8 cellular contexts compared by ENCODE assay signal in genomic region chr7:100100420-100101015, GRCh38. TPM values are rescaled to one million over a fixed set of nuclear protein-coding genes. Genes with fewer than 3 reads are reported as not detected.
DNase-seq lines count a peak whose midpoint lies in the region; ATAC-seq and TF ChIP-seq lines count a peak whose summit lies in the region.

No MANE protein-coding gene starts in this region.

- no peak overlapping the region; the same call in 1 of the 2 replicates for H3K18ac ChIP-seq in IMR-90 (ENCODE audit: low read depth, low read length)

- 1% methylated on average over 26 of the region's 61 CpGs; no CpG with 5 or more reads in 1 of the 2 experiments for WGBS in IMR-90 (ENCODE audit: extremely low coverage in 2 of 2, insufficient read length in 1 of 2), 2 experiments

- intact Hi-C loops in IMR-90 (cut with micrococcal nuclease) (loop anchor here (1.0 to 2.0 kb wide), 3 partner anchors 10 to 51 kb away; partner anchors contain the start of genes CNPY4, TAF6 and ZSCAN21), OCI-LY7 (cut with micrococcal nuclease; ENCODE audit: unreplicated experiment) (loop anchor here (1.0 to 2.0 kb wide), 2 partner anchors 19 to 26 kb away; partner anchors contain the start of genes CNPY4, MBLAC1 and TAF6)

- H3K27me3 ChIP-seq in IMR-90 (ENCODE audit: control insufficient read depth, insufficient read depth, low read length) (no peaks in the 10 kb centered on the region), mucosa of rectum (ENCODE audit: control insufficient read depth in 2 of 2, insufficient read depth in 2 of 2, low read length in 2 of 2) (no peaks in the 10 kb centered on the region)

- peak; percentile 99 for DNase-seq in DMS 273 (lab: John Stamatoyannopoulos, UW; ENCODE audit: unreplicated experiment)
- DNase-seq in IMR-90: peak; percentile 98
- DNase-seq in OCI-LY7 (ENCODE audit: low spot score): peak; percentile 94
- peak; percentile 87 for DNase-seq in activated T-cell treated with anti-CD3 and anti-CD28 coated beads, Interleukin-2, amount 50 U/mL, for 1 hour
- DNase-seq in erythroblast (lab: John Stamatoyannopoulos, UW): peak; percentile 96 to 97
- peak; percentile 70 to 71 for DNase-seq in stimulated activated CD8-positive, alpha-beta memory T cell treated with anti-CD3 and anti-CD28 coated beads, Interleukin-4, amount 100 ng/mL, for 1 hour (ENCODE audit: low read depth in 2 of 2, low spot score in 1 of 2)

- ATAC-seq in GM21529 (IDR thresholded peaks at IDR 0.05; ENCODE audit: unreplicated experiment) (peak; percentile 63), IMR-90 (ENCODE audit: low read depth) (peak; percentile 79)

- H3K9me2 ChIP-seq in OCI-LY7 (ENCODE audit: insufficient read depth, low read length): no peaks in the 10 kb centered on the region

- peak; percentile 59 for TF ChIP-seq POLR2A in IMR-90 (IDR thresholded peaks at IDR 0.05; ENCODE audit: low read depth, low read length)
- no peak for TF ChIP-seq POLR2A in erythroblast (IDR thresholded peaks at IDR 0.05; ENCODE audit: low read length)

- H2BK20ac ChIP-seq in IMR-90 (ENCODE audit: low read depth, low read length): no peak overlapping the region

- H2BK15ac ChIP-seq in IMR-90 (ENCODE audit: low read depth, low read length): no peak overlapping the region

- peaks cover 5% of the 10 kb centered on the region; the same call in 1 of the 2 replicates for H3K9me1 ChIP-seq in IMR-90 (ENCODE audit: insufficient read depth, low read length)

- peak overlapping the region; percentile 97 for H2AK9ac ChIP-seq in IMR-90 (replicated peaks; ENCODE audit: low read depth, low read length, poor library complexity)

- H3K79me1 ChIP-seq in IMR-90 (ENCODE audit: low read depth in 1 of 2, low read length in 2 of 2): peaks cover 28 to 64% of the 10 kb centered on the region in 2 experiments

- peaks cover 7% of the 10 kb centered on the region; the same call in 1 of the 2 replicates for H4K20me1 ChIP-seq in IMR-90 (ENCODE audit: insufficient read depth, low read length)
- peaks cover 33% of the 10 kb centered on the region for H4K20me1 ChIP-seq in OCI-LY7 (ENCODE audit: insufficient read depth, low read length)

- H3K79me2 ChIP-seq in OCI-LY7 (ENCODE audit: insufficient read depth, low read depth, low read length): peaks cover 51% of the 10 kb centered on the region

- peak overlapping the region; percentile 65; the same call in 1 of the 2 replicates for H3K23ac ChIP-seq in IMR-90 (ENCODE audit: low read depth, low read length)

- H3K56ac ChIP-seq in IMR-90 (ENCODE audit: extremely low read depth, insufficient read depth, low read length): peak overlapping the region; percentile 58; the same call in 1 of the 2 replicates

- H3K4me2 ChIP-seq in IMR-90 (ENCODE audit: low read depth, low read length) (peak overlapping the region; percentile 87), OCI-LY7 (ENCODE audit: low read length) (peak overlapping the region; percentile 79)

- H2AK5ac ChIP-seq in IMR-90 (ENCODE audit: low read depth, low read length): no peak overlapping the region; the same call in 1 of the 2 replicates

- peak overlapping the region; percentile 75 for H3K9ac ChIP-seq in IMR-90 (ENCODE audit: low read depth, low read length)
- peak overlapping the region; percentile 68 to 85 for H3K9ac ChIP-seq in mucosa of rectum (ENCODE audit: low read depth in 1 of 2, low read length in 2 of 2)

- peak overlapping the region; percentile 39 for H2BK5ac ChIP-seq in IMR-90 (ENCODE audit: low read depth, low read length, poor library complexity, severe bottlenecking)

- TF ChIP-seq RAD21 in IMR-90 (IDR thresholded peaks at IDR 0.05; ENCODE audit: low read length): no peak

- H3K36me3 ChIP-seq in IMR-90 (ENCODE audit: control insufficient read depth, insufficient read depth, low read length): peaks cover 48% of the 10 kb centered on the region
- H3K36me3 ChIP-seq in OCI-LY7 (ENCODE audit: insufficient read depth, low read length): peaks cover 58% of the 10 kb centered on the region
- peaks cover 43 to 47% of the 10 kb centered on the region in 2 donors for H3K36me3 ChIP-seq in mucosa of rectum (ENCODE audit: control insufficient read depth in 2 of 2, insufficient read depth in 2 of 2, low read length in 2 of 2)

- H3K27ac ChIP-seq in IMR-90 (ENCODE audit: insufficient read depth, low read length): peak overlapping the region; percentile 73
- H3K27ac ChIP-seq in OCI-LY7 (ENCODE audit: low read depth, low read length, poor library complexity, severe bottlenecking): peak overlapping the region; percentile 92
- H3K27ac ChIP-seq in mucosa of rectum (ENCODE audit: low read depth in 2 of 2, low read length in 2 of 2): peak overlapping the region; percentile 89 to 90

- BruUV-seq in IMR-90 (replicated peaks; lab: Mats Ljungman, UMichigan) (no TSS peak), OCI-LY7 (replicated peaks; lab: Mats Ljungman, UMichigan) (no TSS peak)

- peak overlapping the region in 1 of 2 experiments; percentile 82; a peak in 1 of 4 replicates for H4K8ac ChIP-seq in IMR-90 (ENCODE audit: low read depth in 2 of 2, low read length in 2 of 2)

- no peaks in the 10 kb centered on the region for H3K9me3 ChIP-seq in IMR-90 (ENCODE audit: control insufficient read depth, insufficient read depth, low read length)
- H3K9me3 ChIP-seq in OCI-LY7 (ENCODE audit: low read length): no peaks in the 10 kb centered on the region
- H3K9me3 ChIP-seq in mucosa of rectum (ENCODE audit: control insufficient read depth in 2 of 2, low read length in 2 of 2): no peaks in the 10 kb centered on the region

- no peak overlapping the region; the same call in 1 of the 2 replicates for H2BK120ac ChIP-seq in IMR-90 (ENCODE audit: low read depth, low read length)

- H2AFZ ChIP-seq in IMR-90 (replicated peaks; ENCODE audit: low read length, poor library complexity) (peak overlapping the region; percentile 94), OCI-LY7 (ENCODE audit: low read length) (no peak overlapping the region)

- dilution Hi-C loops in IMR-90 (cut with HindIII; ENCODE audit: low sequenced_read_pairs, unreplicated experiment): no loop called here

- in situ Hi-C loops in IMR-90 (cut with MboI; ENCODE audit: low sequenced_read_pairs): no loop called here

- peak overlapping the region; percentile 54 for H3K4me3 ChIP-seq in IMR-90 (ENCODE audit: insufficient read depth, low read depth, low read length)
- H3K4me3 ChIP-seq in OCI-LY7 (ENCODE audit: low read depth, low read length, poor library complexity, severe bottlenecking): peak overlapping the region; percentile 90
- H3K4me3 ChIP-seq in mucosa of rectum (ENCODE audit: low read length in 2 of 2): peak overlapping the region; percentile 84 to 86

- H4K5ac ChIP-seq in IMR-90 (ENCODE audit: low read depth, low read length): peak overlapping the region; percentile 24

- H3K14ac ChIP-seq in IMR-90 (replicated peaks; ENCODE audit: low read depth, low read length): 0 out of 2 replicates have a peak overlapping the region, but pooled peaks have one; percentile 27

- TF ChIP-seq CTCF in IMR-90 (conservative IDR thresholded peaks at IDR 0.05; ENCODE audit: low read depth, low read length) (no peak), OCI-LY7 (conservative IDR thresholded peaks at IDR 0.05; ENCODE audit: low read length) (no peak)

- peak overlapping the region; percentile 76 for H3K4ac ChIP-seq in IMR-90 (ENCODE audit: low read depth, low read length)

- H4K91ac ChIP-seq in IMR-90 (ENCODE audit: insufficient read depth, low read depth, low read length): peak overlapping the region; percentile 68; the same call in 1 of the 2 replicates

- POLR2A ChIA-PET in IMR-90 (lab: Charles Lee; ENCODE audit: unreplicated experiment) (interaction anchor here (0.8 kb wide), 1 partner anchor 14 kb away, joined by 3 read pairs; no protein-coding TSS in a partner anchor), OCI-LY7 (lab: Charles Lee) (interaction anchor here (0.6 to 2.5 kb wide), 6 partner anchors 11 to 42 kb away, joined by 4 to 22 read pairs (median 8); partner anchors contain the start of genes COPS6 and MBLAC1)

- H3K4me1 ChIP-seq in IMR-90 (ENCODE audit: control insufficient read depth, insufficient read depth, low read length) (peaks cover 15% of the 10 kb centered on the region), OCI-LY7 (ENCODE audit: insufficient read depth, low read length, poor library complexity, severe bottlenecking) (peaks cover 25% of the 10 kb centered on the region), mucosa of rectum (ENCODE audit: control insufficient read depth in 2 of 2, insufficient read depth in 2 of 2, low read length in 2 of 2) (peaks cover 11 to 17% of the 10 kb centered on the region in 2 donors)

- CTCF ChIA-PET in IMR-90 (lab: Yijun Ruan, JAX): interaction anchor here (1.3 kb wide), 1 partner anchor 10 kb away, joined by 5 read pairs; no protein-coding TSS in a partner anchor
- CTCF ChIA-PET in OCI-LY7 (lab: Charles Lee; ENCODE audit: unreplicated experiment): interaction anchor here (0.6 kb wide), 1 partner anchor 32 kb away, joined by 4 read pairs; no protein-coding TSS in a partner anchor

RNA-seq across cellular contexts. Expression of gene MCM7, which starts 0.7 kb away (rescaled TPM):
- total RNA-seq in IMR-90 (2012; rRNA removed) (130 and 137 TPM in 2 replicates), OCI-LY7 (2022) (423 and 443 TPM in 2 replicates)
- polyA plus RNA-seq in IMR-90 (2012; rRNA removed): 104 and 119 TPM in 2 replicates
- polyA plus RNA-seq in IMR-90 (2012; cell fraction: cytosol; rRNA removed): 47.2 and 71.0 TPM in 2 replicates
- polyA plus RNA-seq in IMR-90 (2012; cell fraction: nucleus; rRNA removed; ENCODE audit: low replicate concordance): 196 and 287 TPM in 2 replicates
- total RNA-seq in OCI-LY7 (2014; rRNA removed; shearing (Covaris generic)): 424 and 475 TPM in 2 replicates

RNA-seq across cellular contexts. Expression of gene AP4M1, which starts 0.9 kb away (rescaled TPM):
- 18.6 and 21.1 TPM in 2 replicates for total RNA-seq in IMR-90 (2012; rRNA removed)
- 20.5 and 21.4 TPM in 2 replicates for polyA plus RNA-seq in IMR-90 (2012; rRNA removed)
- polyA plus RNA-seq in IMR-90 (2012; cell fraction: cytosol; rRNA removed): 17.7 and 24.6 TPM in 2 replicates
- polyA plus RNA-seq in IMR-90 (2012; cell fraction: nucleus; rRNA removed; ENCODE audit: low replicate concordance): 52.6 and 55.7 TPM in 2 replicates
- total RNA-seq in OCI-LY7 (2014; rRNA removed; shearing (Covaris generic)): 14.1 and 25.0 TPM in 2 replicates
- total RNA-seq in OCI-LY7 (2022): 29.3 and 33.8 TPM in 2 replicates

RNA-seq across cellular contexts. Expression of gene COPS6, which starts 11.7 kb away (rescaled TPM):
- total RNA-seq in IMR-90 (2012; rRNA removed): 158 and 185 TPM in 2 replicates
- 303 and 325 TPM in 2 replicates for polyA plus RNA-seq in IMR-90 (2012; rRNA removed)
- 189 and 197 TPM in 2 replicates for polyA plus RNA-seq in IMR-90 (2012; cell fraction: cytosol; rRNA removed)
- polyA plus RNA-seq in IMR-90 (2012; cell fraction: nucleus; rRNA removed; ENCODE audit: low replicate concordance): 146 and 159 TPM in 2 replicates
- 57.6 and 60.5 TPM in 2 replicates for total RNA-seq in OCI-LY7 (2014; rRNA removed; shearing (Covaris generic))
- 93.3 and 96.0 TPM in 2 replicates for total RNA-seq in OCI-LY7 (2022)

RNA-seq across cellular contexts. Expression of gene TAF6, which starts 18.6 kb away (rescaled TPM):
- total RNA-seq in IMR-90 (2012; rRNA removed) (11.3 and 14.4 TPM in 2 replicates), OCI-LY7 (2022) (71.0 and 76.5 TPM in 2 replicates)
- 55.3 and 56.5 TPM in 2 replicates for polyA plus RNA-seq in IMR-90 (2012; rRNA removed)
- polyA plus RNA-seq in IMR-90 (2012; cell fraction: cytosol; rRNA removed): 48.4 and 56.7 TPM in 2 replicates
- polyA plus RNA-seq in IMR-90 (2012; cell fraction: nucleus; rRNA removed; ENCODE audit: low replicate concordance): 51.7 and 92.5 TPM in 2 replicates
- total RNA-seq in OCI-LY7 (2014; rRNA removed; shearing (Covaris generic)): 28.0 and 35.4 TPM in 2 replicates

RNA-seq across cellular contexts. Expression of gene CNPY4, which starts 18.9 kb away (rescaled TPM):
- total RNA-seq in IMR-90 (2012; rRNA removed) (13.3 and 20.0 TPM in 2 replicates), OCI-LY7 (2022) (25.8 and 26.7 TPM in 2 replicates)
- 18.1 and 21.9 TPM in 2 replicates for polyA plus RNA-seq in IMR-90 (2012; rRNA removed)
- 9.3 and 14.0 TPM in 2 replicates for polyA plus RNA-seq in IMR-90 (2012; cell fraction: cytosol; rRNA removed)
- 10.9 and 19.5 TPM in 2 replicates for polyA plus RNA-seq in IMR-90 (2012; cell fraction: nucleus; rRNA removed; ENCODE audit: low replicate concordance)
- total RNA-seq in OCI-LY7 (2014; rRNA removed; shearing (Covaris generic)): 20.9 and 24.5 TPM in 2 replicates

Comparison
In these comparisons a context has a peak if more than half of its experiments do, and no peak if none do; other contexts are left out.
1. Peak in every context shown above with its lines: DNase-seq, ATAC-seq, H3K4me3 ChIP-seq and H3K27ac ChIP-seq.